1 cellular context compared by ENCODE assay signal in the genomic region with DNA sequence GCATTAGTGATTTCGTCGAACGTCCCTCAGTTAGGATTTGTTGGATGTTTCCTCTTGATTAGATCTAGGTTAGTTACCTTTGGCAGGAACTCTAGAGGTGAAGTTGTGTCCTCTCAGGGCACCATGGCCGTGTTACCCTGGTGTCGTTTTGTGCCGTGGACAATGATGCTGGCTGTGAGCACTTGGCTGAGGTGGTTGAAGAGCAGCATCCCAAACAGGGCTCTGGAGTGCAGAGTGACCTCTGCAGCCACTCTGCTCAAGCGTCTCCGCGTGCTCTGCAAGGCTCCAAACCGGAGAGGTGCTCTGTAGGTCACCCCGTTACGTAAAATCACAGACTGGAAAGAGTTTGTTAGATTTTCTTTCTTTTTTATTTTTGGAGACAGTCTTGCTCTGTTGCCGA.
TF ChIP-seq lines count a peak whose summit lies in the region.

No MANE protein-coding gene starts in this region.

TF ChIP-seq in GM23338, 12 proteins besides CTCF, POLR2A, EP300 and RAD21 (continued from another document):
- TF ChIP-seq, protein P1, sequence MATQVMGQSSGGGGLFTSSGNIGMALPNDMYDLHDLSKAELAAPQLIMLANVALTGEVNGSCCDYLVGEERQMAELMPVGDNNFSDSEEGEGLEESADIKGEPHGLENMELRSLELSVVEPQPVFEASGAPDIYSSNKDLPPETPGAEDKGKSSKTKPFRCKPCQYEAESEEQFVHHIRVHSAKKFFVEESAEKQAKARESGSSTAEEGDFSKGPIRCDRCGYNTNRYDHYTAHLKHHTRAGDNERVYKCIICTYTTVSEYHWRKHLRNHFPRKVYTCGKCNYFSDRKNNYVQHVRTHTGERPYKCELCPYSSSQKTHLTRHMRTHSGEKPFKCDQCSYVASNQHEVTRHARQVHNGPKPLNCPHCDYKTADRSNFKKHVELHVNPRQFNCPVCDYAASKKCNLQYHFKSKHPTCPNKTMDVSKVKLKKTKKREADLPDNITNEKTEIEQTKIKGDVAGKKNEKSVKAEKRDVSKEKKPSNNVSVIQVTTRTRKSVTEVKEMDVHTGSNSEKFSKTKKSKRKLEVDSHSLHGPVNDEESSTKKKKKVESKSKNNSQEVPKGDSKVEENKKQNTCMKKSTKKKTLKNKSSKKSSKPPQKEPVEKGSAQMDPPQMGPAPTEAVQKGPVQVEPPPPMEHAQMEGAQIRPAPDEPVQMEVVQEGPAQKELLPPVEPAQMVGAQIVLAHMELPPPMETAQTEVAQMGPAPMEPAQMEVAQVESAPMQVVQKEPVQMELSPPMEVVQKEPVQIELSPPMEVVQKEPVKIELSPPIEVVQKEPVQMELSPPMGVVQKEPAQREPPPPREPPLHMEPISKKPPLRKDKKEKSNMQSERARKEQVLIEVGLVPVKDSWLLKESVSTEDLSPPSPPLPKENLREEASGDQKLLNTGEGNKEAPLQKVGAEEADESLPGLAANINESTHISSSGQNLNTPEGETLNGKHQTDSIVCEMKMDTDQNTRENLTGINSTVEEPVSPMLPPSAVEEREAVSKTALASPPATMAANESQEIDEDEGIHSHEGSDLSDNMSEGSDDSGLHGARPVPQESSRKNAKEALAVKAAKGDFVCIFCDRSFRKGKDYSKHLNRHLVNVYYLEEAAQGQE (IDR thresholded peaks at IDR 0.05; ENCODE audit: unreplicated experiment), result no peak
- TF ChIP-seq NANOG (IDR thresholded peaks at IDR 0.05; ENCODE audit: borderline replicate concordance), result no peak
